ENCODE assay signal across 13 cellular contexts in the genomic region with DNA sequence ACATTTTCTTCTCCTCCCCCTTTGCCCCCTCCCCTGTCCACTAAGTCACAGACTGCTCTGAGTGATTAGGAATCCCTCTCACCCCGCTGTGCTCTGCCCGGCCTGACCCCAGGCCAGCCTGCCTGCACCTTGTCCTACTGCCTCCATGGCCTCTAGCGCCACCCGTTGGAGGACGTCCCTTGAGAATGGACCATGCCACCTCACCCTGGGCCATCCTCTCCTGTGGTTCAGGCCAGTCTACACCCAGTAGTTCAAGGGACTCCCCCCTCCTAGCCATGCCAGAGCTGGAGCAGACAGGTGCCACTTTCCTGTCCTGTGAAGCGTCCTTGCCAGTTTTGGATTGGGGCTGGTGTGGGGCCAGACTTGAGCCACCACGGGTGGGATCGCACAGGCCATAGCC. TPM values are rescaled to one million over a fixed set of nuclear protein-coding genes. Genes with fewer than 3 reads are reported as not detected.
DNase-seq lines count a peak whose midpoint lies in the region; ATAC-seq and TF ChIP-seq lines count a peak whose summit lies in the region.
"Had no signal": no experiment of that assay in that cellular context is flagged by ENCODE, and none has a peak within 500 bp of the region (broad histone marks: within the 10 kb centered on the region; RNA-seq: fewer than 3 reads in every experiment).

No MANE protein-coding gene starts in this region.

- H3K4me3 ChIP-seq in A673 (ENCODE audit: low read depth, low read length, poor library complexity, severe bottlenecking) (no peak overlapping the region), OCI-LY7 (ENCODE audit: low read depth, low read length, poor library complexity, severe bottlenecking) (no peak overlapping the region), neural progenitor cell (no peak overlapping the region)
- H3K4me3 ChIP-seq: HAP-1 had no signal

- CTCF ChIA-PET in A673 (lab: Charles Lee), result no interaction called here
- CTCF ChIA-PET in OCI-LY7 (lab: Charles Lee; ENCODE audit: unreplicated experiment), result no interaction called here

- H4K20me1 ChIP-seq in OCI-LY7 (ENCODE audit: insufficient read depth, low read length) (no peaks in the 10 kb centered on the region), neural progenitor cell (ENCODE audit: low read depth) (peaks cover 24% of the 10 kb centered on the region)

- no peak for ATAC-seq in HG02571 (IDR thresholded peaks at IDR 0.05; ENCODE audit: unreplicated experiment)
- ATAC-seq: left cardiac atrium had no signal

- H3K9me2 ChIP-seq in OCI-LY7 (ENCODE audit: insufficient read depth, low read length), result no peaks in the 10 kb centered on the region

- H3K27ac ChIP-seq in A673 (ENCODE audit: low read depth, low read length, poor library complexity, severe bottlenecking), result no peak overlapping the region
- H3K27ac ChIP-seq in OCI-LY7 (ENCODE audit: low read depth, low read length, poor library complexity, severe bottlenecking), result no peak overlapping the region
- peak overlapping the region; percentile 58 for H3K27ac ChIP-seq in layer of hippocampus (ENCODE audit: low read depth, low read length)
- H3K27ac ChIP-seq in neural progenitor cell, result no peak overlapping the region
- H3K27ac ChIP-seq: epithelial cell of prostate had no signal

- H3K9ac ChIP-seq in neural progenitor cell, result no peak overlapping the region

- H3K27me3 ChIP-seq in A673 (replicated peaks; ENCODE audit: insufficient read depth, low read depth, low read length, poor library complexity) (peaks cover 12% of the 10 kb centered on the region), layer of hippocampus (ENCODE audit: control insufficient read depth, insufficient read depth, low read length) (no peaks in the 10 kb centered on the region), neural progenitor cell (no peaks in the 10 kb centered on the region)

- no peak overlapping the region for H3K4me2 ChIP-seq in OCI-LY7 (ENCODE audit: low read length)
- H3K4me2 ChIP-seq in neural progenitor cell, result no peak overlapping the region

- intact Hi-C loops in A673 (cut with micrococcal nuclease; ENCODE audit: unreplicated experiment), result no loop called here
- intact Hi-C loops in OCI-LY7 (cut with micrococcal nuclease; ENCODE audit: unreplicated experiment), result no loop called here

- H3K36me3 ChIP-seq in A673 (ENCODE audit: insufficient read depth, low read length, poor library complexity, severe bottlenecking), result peaks cover 19% of the 10 kb centered on the region
- H3K36me3 ChIP-seq in OCI-LY7 (ENCODE audit: insufficient read depth, low read length), result peaks cover 22% of the 10 kb centered on the region
- no peaks in the 10 kb centered on the region for H3K36me3 ChIP-seq in neural progenitor cell

- POLR2A ChIA-PET in A673 (lab: Charles Lee; ENCODE audit: low non-redundant PET) (no interaction called here), OCI-LY7 (lab: Charles Lee) (interaction anchor here (1.0 kb wide), 1 partner anchor 30 kb away, joined by 3 read pairs; no protein-coding TSS in a partner anchor)

- H3K4me1 ChIP-seq in A673 (ENCODE audit: insufficient read depth, low read length, poor library complexity, severe bottlenecking) (no peaks in the 10 kb centered on the region), OCI-LY7 (ENCODE audit: insufficient read depth, low read length, poor library complexity, severe bottlenecking) (no peaks in the 10 kb centered on the region), neural progenitor cell (no peaks in the 10 kb centered on the region)
- H3K4me1 ChIP-seq: HAP-1 had no signal

- peaks cover 19% of the 10 kb centered on the region for H3K36me3 Mint-ChIP-seq in neural progenitor cell

- H3F3A ChIP-seq in neural progenitor cell (ENCODE audit: low read depth), result no peaks in the 10 kb centered on the region

- no peak overlapping the region for H3K27ac Mint-ChIP-seq in neural progenitor cell
- H3K27ac Mint-ChIP-seq: activated B cell treated with CpG ODN at 0.5 μM for 24 hours had no signal

- no peaks in the 10 kb centered on the region for H3K79me2 ChIP-seq in OCI-LY7 (ENCODE audit: insufficient read depth, low read depth, low read length)
- no peaks in the 10 kb centered on the region for H3K79me2 ChIP-seq in neural progenitor cell (ENCODE audit: low read depth)

- H3K27me3 Mint-ChIP-seq in neural progenitor cell (ENCODE audit: insufficient read depth, low read depth), result peaks cover 8% of the 10 kb centered on the region
- H3K27me3 Mint-ChIP-seq: activated B cell treated with CpG ODN at 0.5 μM for 24 hours; central memory CD8-positive, alpha-beta T cell had no signal

- H3K9me3 ChIP-seq in A673 (ENCODE audit: low read depth, low read length, poor library complexity, severe bottlenecking) (no peaks in the 10 kb centered on the region), OCI-LY7 (ENCODE audit: low read length) (no peaks in the 10 kb centered on the region), neural progenitor cell (ENCODE audit: low read depth) (no peaks in the 10 kb centered on the region)
- H3K9me3 ChIP-seq: HAP-1 had no signal

- H2AFZ ChIP-seq in OCI-LY7 (ENCODE audit: low read length) (no peak overlapping the region), neural progenitor cell (replicated peaks) (no peak overlapping the region)

- TF ChIP-seq CTCF in A673 (conservative IDR thresholded peaks at IDR 0.05; ENCODE audit: low read depth, low read length) (peak; percentile 46), OCI-LY7 (conservative IDR thresholded peaks at IDR 0.05; ENCODE audit: low read length) (0 out of 2 replicates have a peak, but pooled peaks have one; percentile 32), neural progenitor cell (IDR thresholded peaks at IDR 0.05) (no peak)

- H3K4me3 Mint-ChIP-seq in neural progenitor cell, result no peak overlapping the region
- H3K4me3 Mint-ChIP-seq: activated B cell treated with CpG ODN at 0.5 μM for 24 hours; central memory CD8-positive, alpha-beta T cell had no signal

- peaks cover 20% of the 10 kb centered on the region for H3K9me3 Mint-ChIP-seq in neural progenitor cell
- H3K9me3 Mint-ChIP-seq: activated B cell treated with CpG ODN at 0.5 μM for 24 hours; central memory CD8-positive, alpha-beta T cell had no signal

- DNase-seq in A673 (ENCODE audit: low spot score) (no peak), OCI-LY7 (ENCODE audit: low spot score) (no peak), neural progenitor cell (ENCODE audit: low spot score) (no peak), NCI-H82 treated with DMSO at 0.1 percent for 48 hours (lab: John Stamatoyannopoulos, UW; ENCODE audit: unreplicated experiment) (no peak)
- DNase-seq: activated B cell treated with CpG ODN at 0.5 μM for 24 hours; activated CD8-positive, alpha-beta memory T cell treated with anti-CD3 and anti-CD28 coated beads, Interleukin-2, amount 50 U/mL, for 48 hours; left cardiac atrium; NCI-H1436 had no signal

- no TSS peak for BruUV-seq in A673 (replicated peaks; lab: Mats Ljungman, UMichigan)
- no TSS peak for BruUV-seq in OCI-LY7 (replicated peaks; lab: Mats Ljungman, UMichigan)

- peaks cover 7% of the 10 kb centered on the region for H3K4me1 Mint-ChIP-seq in neural progenitor cell
- H3K4me1 Mint-ChIP-seq: activated B cell treated with CpG ODN at 0.5 μM for 24 hours had no signal

RNA-seq across cellular contexts. Expression of a gene that starts 9.7 kb away (rescaled TPM):
- total RNA-seq in A673 (2021) (118 and 147 TPM in 2 replicates), OCI-LY7 (2022) (119 and 136 TPM in 2 replicates), neural progenitor cell (ENCODE audit: low replicate concordance) (6.8 and 13.6 TPM in 2 replicates)
- total RNA-seq in OCI-LY7 (2014; rRNA removed; shearing (Covaris generic)), result 56.8 and 75.5 TPM in 2 replicates

RNA-seq across cellular contexts. Expression of a gene that starts 56.9 kb away (rescaled TPM):
- total RNA-seq in A673 (2021) (2.8 and 6.8 TPM in 2 replicates), OCI-LY7 (2022) (3.2 and 4.5 TPM in 2 replicates), neural progenitor cell (ENCODE audit: low replicate concordance) (2.4 and 6.8 TPM in 2 replicates)
- 0.85 and 1.4 TPM in 2 replicates for total RNA-seq in OCI-LY7 (2014; rRNA removed; shearing (Covaris generic))

RNA-seq across cellular contexts. Expression of a gene that starts 57.8 kb away (rescaled TPM):
- total RNA-seq in A673 (2021), result 124 and 137 TPM in 2 replicates
- total RNA-seq in OCI-LY7 (2014; rRNA removed; shearing (Covaris generic)), result 51.9 and 64.2 TPM in 2 replicates
- total RNA-seq in OCI-LY7 (2022), result 134 TPM in 2 replicates
- 20.7 and 57.7 TPM in 2 replicates for total RNA-seq in neural progenitor cell (ENCODE audit: low replicate concordance)
